8 cellular contexts compared by ENCODE assay signal in genomic region chr22:50731811-50732624, GRCh38. TPM values are rescaled to one million over a fixed set of nuclear protein-coding genes. Genes with fewer than 3 reads are reported as not detected.
A peak's percentile ranks its signal among the peaks of the same experiment; 100 is the strongest.
DNase-seq lines count a peak whose midpoint lies in the region; ATAC-seq and FAIRE-seq lines count a peak whose summit lies in the region.

No MANE protein-coding gene starts in this region.

- FAIRE-seq in small intestine (lab: Jason Lieb, UNC), result no peak

- H3K9me3 ChIP-seq in HAP-1, result no peaks in the 10 kb centered on the region
- H3K9me3 ChIP-seq in small intestine (ENCODE audit: control insufficient read depth, low read depth), result no peaks in the 10 kb centered on the region

- in situ Hi-C loops in HAP-1 (cut with MboI; ENCODE audit: low sequenced_read_pairs) (no loop called here), SK-MEL-5 (cut with HindIII; ENCODE audit: low pct_unique_long_range_greater_than_20kb, low sequenced_read_pairs) (no loop called here)

- 28 to 48% (median 47%) methylated on average over 32 of the region's 32 CpGs for WGBS in small intestine, 3 donors

- H3K27ac ChIP-seq in small intestine (ENCODE audit: low read depth in 1 of 2, low read length in 1 of 2), result no peak overlapping the region

- intact Hi-C loops in Right ventricle myocardium superior (cut with DNase I), result no loop called here

- H3K4me3 ChIP-seq in HAP-1 (no peak overlapping the region), small intestine (ENCODE audit: low read depth in 1 of 2, low read length in 2 of 2) (no peak overlapping the region)

- H3K27me3 ChIP-seq in HAP-1 (ENCODE audit: low read depth) (0 out of 2 replicates have a peak, but pooled peaks cover 3% of the 10 kb centered on the region), small intestine (ENCODE audit: control insufficient read depth in 2 of 2, insufficient read depth in 2 of 2, low read length in 2 of 2) (no peaks in the 10 kb centered on the region)

- peak; percentile 88 for DNase-seq in AG08396 (ENCODE audit: low spot score)
- peak; percentile 16 to 66 for DNase-seq in HAP-1 (ENCODE audit: low spot score in 2 of 2)
- DNase-seq in SK-MEL-5 (ENCODE audit: low read depth, low spot score), result peak; percentile 71
- DNase-seq in activated naive CD4-positive, alpha-beta T cell treated with anti-CD3 and anti-CD28 coated beads, Interleukin-2, amount 50 U/mL, for 16 hours, result peak; percentile 54
- peak; percentile 55 for DNase-seq in Right ventricle myocardium superior
- DNase-seq in small intestine, result peak; percentile 48

- no peaks in the 10 kb centered on the region for H3K4me1 ChIP-seq in HAP-1
- no peaks in the 10 kb centered on the region for H3K4me1 ChIP-seq in small intestine (ENCODE audit: control insufficient read depth in 2 of 2, insufficient read depth in 1 of 2, low read depth in 1 of 2, low read length in 1 of 2)

- peak; percentile 79 for ATAC-seq in Right ventricle myocardium superior (ENCODE audit: poor library complexity)
- no peak for ATAC-seq in HG03280 (IDR thresholded peaks at IDR 0.05; ENCODE audit: unreplicated experiment)
- ATAC-seq in HG02588 (IDR thresholded peaks at IDR 0.05; ENCODE audit: unreplicated experiment), result no peak

- H3K36me3 ChIP-seq in HAP-1 (replicated peaks) (no peaks in the 10 kb centered on the region), small intestine (ENCODE audit: control insufficient read depth in 2 of 2, insufficient read depth in 2 of 2, low read length in 2 of 2) (no peaks in the 10 kb centered on the region)

RNA-seq across cellular contexts. Expression of gene ACR, which starts 6.0 kb away (rescaled TPM):
- total RNA-seq in SK-MEL-5 (2014; rRNA removed; shearing (Covaris generic)), result not detected in 2 replicates
- polyA plus RNA-seq in SK-MEL-5 (2015; cell fraction: cytosol; rRNA removed), result not detected in 2 replicates
- polyA plus RNA-seq in SK-MEL-5 (2015; cell fraction: nucleus; rRNA removed), result not detected in 2 replicates
- 0.43 TPM for total RNA-seq in Right ventricle myocardium superior
- under 1 TPM in 1 of 3 donors, not detected in 2; 0.25 TPM for polyA plus RNA-seq in small intestine

RNA-seq across cellular contexts. Expression of gene RABL2B, which starts 51.4 kb away (rescaled TPM):
- 16.8 and 18.6 TPM in 2 replicates for total RNA-seq in SK-MEL-5 (2014; rRNA removed; shearing (Covaris generic))
- polyA plus RNA-seq in SK-MEL-5 (2015; cell fraction: cytosol; rRNA removed), result 28.1 and 28.8 TPM in 2 replicates
- 78.1 and 79.7 TPM in 2 replicates for polyA plus RNA-seq in SK-MEL-5 (2015; cell fraction: nucleus; rRNA removed)
- 9.7 TPM for total RNA-seq in Right ventricle myocardium superior
- 10 to 100 TPM in 2 of 3 donors, 1 to 10 TPM in 1; 7.6 to 13.8 (median 11.6) TPM for polyA plus RNA-seq in small intestine

RNA-seq across cellular contexts. Expression of gene SHANK3, which starts 59.4 kb away (rescaled TPM):
- total RNA-seq in SK-MEL-5 (2014; rRNA removed; shearing (Covaris generic)), result 2.1 and 2.6 TPM in 2 replicates
- 9.2 and 12.1 TPM in 2 replicates for polyA plus RNA-seq in SK-MEL-5 (2015; cell fraction: cytosol; rRNA removed)
- 15.2 and 16.8 TPM in 2 replicates for polyA plus RNA-seq in SK-MEL-5 (2015; cell fraction: nucleus; rRNA removed)
- 19.3 TPM for total RNA-seq in Right ventricle myocardium superior
- polyA plus RNA-seq in small intestine, result 10 to 100 TPM in 1 of 3 donors, under 1 TPM in 2; 0.27 to 10.0 (median 0.45) TPM
